Comparison of ENCODE assay signal across 12 cellular contexts in the genomic region with DNA sequence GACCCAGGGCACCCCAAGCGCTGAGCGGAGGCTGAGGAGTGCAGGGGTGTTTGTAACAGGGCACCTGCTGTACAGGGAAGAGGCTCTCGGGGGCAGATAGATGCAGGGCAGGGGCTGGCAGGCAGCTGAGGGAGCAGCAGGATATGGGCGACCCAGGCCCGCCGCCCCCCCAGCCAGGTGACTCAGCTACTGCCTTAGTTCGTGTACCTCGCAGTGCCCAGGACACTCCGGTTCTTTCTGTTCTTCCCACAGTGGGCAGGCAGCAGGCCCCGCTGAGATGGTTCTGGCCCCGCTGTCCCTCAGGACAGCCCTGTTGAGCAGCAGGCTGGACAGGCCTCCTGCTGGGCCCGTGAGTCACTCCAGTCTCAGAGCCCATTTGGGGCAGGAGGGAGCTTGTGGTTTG. TPM values are rescaled to one million over a fixed set of nuclear protein-coding genes. Genes with fewer than 3 reads are reported as not detected.
DNase-seq lines count a peak whose midpoint lies in the region; ATAC-seq and TF ChIP-seq lines count a peak whose summit lies in the region.
"Had no signal": no experiment of that assay in that cellular context is flagged by ENCODE, and none has a peak within 500 bp of the region (broad histone marks: within the 10 kb centered on the region; RNA-seq: fewer than 3 reads in every experiment).

No MANE protein-coding gene starts in this region.

- H2BK12ac ChIP-seq in trophoblast cell (ENCODE audit: low read length) = no peak overlapping the region

- DNase-seq in Calu3 (peak; percentile 44), RWPE1 (ENCODE audit: low spot score) (peak; percentile 13), fibroblast of lung (ENCODE audit: low read depth in 2 of 2) (peak; percentile 31 to 58), trophoblast cell (peak in 1 of 2 donors; percentile 56), RPMI8226 (no peak)
- DNase-seq in effector CD4-positive, alpha-beta T cell = no peak
- DNase-seq in activated CD8-positive, alpha-beta memory T cell treated with anti-CD3 and anti-CD28 coated beads, Interleukin-2, amount 50 U/mL, for 48 hours = no peak
- DNase-seq: activated naive CD4-positive, alpha-beta T cell; NCI-H1436 had no signal

- H3K27me3 ChIP-seq in fibroblast of lung (ENCODE audit: control insufficient read depth, insufficient read depth, low read length) = no peaks in the 10 kb centered on the region
- H3K27me3 ChIP-seq in trophoblast cell (ENCODE audit: insufficient read depth, low read length) = no peaks in the 10 kb centered on the region
- H3K27me3 ChIP-seq: right atrium auricular region had no signal

- H3K79me2 ChIP-seq in fibroblast of lung (ENCODE audit: control insufficient read depth, insufficient read depth, low read length) (no peaks in the 10 kb centered on the region), trophoblast cell (ENCODE audit: control insufficient read depth, insufficient read depth, low read length, poor library complexity) (no peaks in the 10 kb centered on the region)

- H4K91ac ChIP-seq in trophoblast cell (ENCODE audit: low read depth, low read length) = no peak overlapping the region

- no peak overlapping the region for H3K4me2 ChIP-seq in fibroblast of lung (ENCODE audit: extremely low read depth, insufficient read depth, low read length)
- H3K4me2 ChIP-seq in trophoblast cell (ENCODE audit: low read length) = no peak overlapping the region

- peaks cover 14% of the 10 kb centered on the region for H3K4me1 ChIP-seq in fibroblast of lung (ENCODE audit: control insufficient read depth, extremely low read depth, insufficient read depth, low read length)
- H3K4me1 ChIP-seq in trophoblast cell (ENCODE audit: control insufficient read depth in 1 of 2, insufficient read depth in 2 of 2, low read length in 2 of 2) = peaks cover 14 to 18% of the 10 kb centered on the region in 2 experiments

- no peak overlapping the region for H4K12ac ChIP-seq in trophoblast cell (ENCODE audit: low read depth, low read length)

- peak overlapping the region; percentile 32 for H3K14ac ChIP-seq in trophoblast cell (ENCODE audit: low read length)

- peak overlapping the region; percentile 81 for H3K27ac Mint-ChIP-seq in Calu3 (ENCODE audit: unreplicated experiment)

- CTCF ChIA-PET in Calu3 (lab: Charles Lee) = interaction anchor here (1.0 to 2.9 kb wide), 4 partner anchors 14 to 38 kb away, joined by 3 to 12 read pairs (median 4); a partner anchor contains a TSS
- CTCF ChIA-PET in RWPE1 (lab: Yijun Ruan, JAX) = interaction anchor here (0.5 to 2.8 kb wide), 3 partner anchors 12 to 380 kb away, joined by 3 to 14 read pairs (median 3); no protein-coding TSS in a partner anchor

- BruUV-seq in Calu3 (replicated peaks; lab: Mats Ljungman, UMichigan) = TSS peak; percentile 30

- H4K20me1 ChIP-seq in fibroblast of lung (ENCODE audit: control insufficient read depth, extremely low read depth, insufficient read depth, low read length) = no peaks in the 10 kb centered on the region

- H3K36me3 ChIP-seq in fibroblast of lung (ENCODE audit: control insufficient read depth, insufficient read depth, low read length) (no peaks in the 10 kb centered on the region), trophoblast cell (ENCODE audit: control insufficient read depth in 1 of 2, insufficient read depth in 2 of 2, low read length in 2 of 2) (no peaks in the 10 kb centered on the region)
- H3K36me3 ChIP-seq: right atrium auricular region, WERI-Rb-1 had no signal

- H3K9me3 ChIP-seq in fibroblast of lung (ENCODE audit: control insufficient read depth, insufficient read depth, low read depth, low read length) (no peaks in the 10 kb centered on the region), trophoblast cell (ENCODE audit: insufficient read depth, low read depth, low read length) (no peaks in the 10 kb centered on the region)
- H3K9me3 ChIP-seq: right atrium auricular region had no signal

- intact Hi-C loops in Calu3 (cut with micrococcal nuclease; ENCODE audit: unreplicated experiment) = loop anchor here (2.0 kb wide), 1 partner anchor 14 kb away; no protein-coding TSS in a partner anchor

- peaks cover 32% of the 10 kb centered on the region for H3K36me3 Mint-ChIP-seq in Calu3 (ENCODE audit: insufficient read depth, unreplicated experiment)

- ATAC-seq in HG02852 (IDR thresholded peaks at IDR 0.05; ENCODE audit: unreplicated experiment) = no peak

- peak overlapping the region; percentile 41 for H3K18ac ChIP-seq in trophoblast cell (ENCODE audit: low read length)

- H2AFZ ChIP-seq in fibroblast of lung (ENCODE audit: low read length) (no peak overlapping the region), trophoblast cell (ENCODE audit: insufficient read depth, low read length, poor library complexity) (no peak overlapping the region)

- H3K9me3 Mint-ChIP-seq in Calu3 (ENCODE audit: low read depth, unreplicated experiment) = no peaks in the 10 kb centered on the region

- H3K79me1 ChIP-seq in trophoblast cell (ENCODE audit: low read length) = peaks cover 3% of the 10 kb centered on the region

- no peaks in the 10 kb centered on the region for H3K27me3 Mint-ChIP-seq in Calu3 (ENCODE audit: unreplicated experiment)

- peak overlapping the region; percentile 56 for H3K4me3 Mint-ChIP-seq in Calu3 (ENCODE audit: low read depth, unreplicated experiment)

- POLR2A ChIA-PET in RWPE1 (lab: Yijun Ruan, JAX; ENCODE audit: low non-redundant PET) = no interaction called here

- no peak overlapping the region for H2BK120ac ChIP-seq in trophoblast cell (ENCODE audit: insufficient read depth, low read length, poor library complexity)

- H3K27ac ChIP-seq in RWPE1 = peak overlapping the region; percentile 96
- H3K27ac ChIP-seq in fibroblast of lung (ENCODE audit: insufficient read depth, low read length) = no peak overlapping the region
- no peak overlapping the region for H3K27ac ChIP-seq in trophoblast cell (ENCODE audit: low read depth, low read length)
- H3K27ac ChIP-seq: WERI-Rb-1 had no signal

- WGBS in trophoblast cell (ENCODE audit: extremely low coverage, insufficient coverage, insufficient read length) = no CpG with 5 or more reads among the region's 12 CpGs

- H2BK5ac ChIP-seq in trophoblast cell (ENCODE audit: low read depth, low read length, poor library complexity) = no peak overlapping the region

- H3K4me3 ChIP-seq in fibroblast of lung (replicated peaks in 1 of 4; ENCODE audit: control extremely low read depth in 1 of 4, insufficient read depth in 1 of 4, low read depth in 3 of 4, low read length in 4 of 4) (no peak overlapping the region), trophoblast cell (ENCODE audit: low read depth, low read length) (no peak overlapping the region)
- H3K4me3 ChIP-seq: right atrium auricular region had no signal

- H3K23ac ChIP-seq in trophoblast cell (ENCODE audit: low read length) = no peak overlapping the region

- peak overlapping the region; percentile 7 for H2AK5ac ChIP-seq in trophoblast cell (ENCODE audit: low read length)

- peaks cover 44% of the 10 kb centered on the region for H3K4me1 Mint-ChIP-seq in Calu3 (ENCODE audit: low read depth, unreplicated experiment)

- TF ChIP-seq CTCF in Calu3 (IDR thresholded peaks at IDR 0.05; ENCODE audit: unreplicated experiment) (no peak), RWPE1 (conservative IDR thresholded peaks at IDR 0.05; ENCODE audit: low read depth) (no peak), fibroblast of lung (conservative IDR thresholded peaks at IDR 0.05 in 1 of 2, IDR thresholded peaks at IDR 0.05 in 1 of 2; ENCODE audit: low read depth in 1 of 2, low read length in 2 of 2) (no peak)

- no peak overlapping the region for H3K4ac ChIP-seq in trophoblast cell (ENCODE audit: low read depth, low read length)

- H4K8ac ChIP-seq in trophoblast cell (ENCODE audit: low read depth, low read length) = no peak overlapping the region

- H3K9ac ChIP-seq in fibroblast of lung (ENCODE audit: insufficient read depth, low read length) (no peak overlapping the region), trophoblast cell (ENCODE audit: low read length) (no peak overlapping the region)

RNA-seq across cellular contexts. Expression of a gene that starts 16.2 kb away (rescaled TPM):
- total RNA-seq in Calu3 (2022) (111 and 142 TPM in 2 replicates), fibroblast of lung (4.1 and 6.8 TPM in 2 replicates)
- polyA plus RNA-seq in fibroblast of lung = 16.2 and 20.5 TPM in 2 replicates
- polyA plus RNA-seq in fibroblast of lung (2012) = 108 and 155 TPM in 2 replicates
- polyA minus RNA-seq in fibroblast of lung (ENCODE audit: low replicate concordance) = 13.6 and 18.5 TPM in 2 replicates
- polyA plus RNA-seq in trophoblast cell (2013) = 252 and 269 TPM in 2 replicates

RNA-seq across cellular contexts. Expression of a gene that starts 27.5 kb away (rescaled TPM):
- total RNA-seq in Calu3 (2022) (2.2 and 2.4 TPM in 2 replicates), fibroblast of lung (31.1 and 31.5 TPM in 2 replicates)
- 5.2 and 8.6 TPM in 2 replicates for polyA plus RNA-seq in fibroblast of lung
- 9.0 and 12.6 TPM in 2 replicates for polyA plus RNA-seq in fibroblast of lung (2012)
- 1.1 and 2.5 TPM in 2 replicates for polyA minus RNA-seq in fibroblast of lung (ENCODE audit: low replicate concordance)
- polyA plus RNA-seq in trophoblast cell (2013) = 604 and 638 TPM in 2 replicates

Comparison
In these comparisons a context has a peak if more than half of its experiments do, and no peak if none do; other contexts are left out.
1. DNase-seq: peak in Calu3 (single experiment), RWPE1 (single experiment) and fibroblast of lung (2 of 2); none in effector CD4-positive, alpha-beta T cell (single experiment), RPMI8226 (single experiment) and activated CD8-positive, alpha-beta memory T cell treated with anti-CD3 and anti-CD28 coated beads, Interleukin-2, amount 50 U/mL, for 48 hours (single experiment).
2. RNA of a gene that starts 16.2 kb away (total RNA-seq): 111 to 142 TPM in Calu3; 4.1 to 6.8 TPM in fibroblast of lung; every median in the first group is over 10 times any median in the second.